ENCODE assay signal across 14 cellular contexts in the genomic region with DNA sequence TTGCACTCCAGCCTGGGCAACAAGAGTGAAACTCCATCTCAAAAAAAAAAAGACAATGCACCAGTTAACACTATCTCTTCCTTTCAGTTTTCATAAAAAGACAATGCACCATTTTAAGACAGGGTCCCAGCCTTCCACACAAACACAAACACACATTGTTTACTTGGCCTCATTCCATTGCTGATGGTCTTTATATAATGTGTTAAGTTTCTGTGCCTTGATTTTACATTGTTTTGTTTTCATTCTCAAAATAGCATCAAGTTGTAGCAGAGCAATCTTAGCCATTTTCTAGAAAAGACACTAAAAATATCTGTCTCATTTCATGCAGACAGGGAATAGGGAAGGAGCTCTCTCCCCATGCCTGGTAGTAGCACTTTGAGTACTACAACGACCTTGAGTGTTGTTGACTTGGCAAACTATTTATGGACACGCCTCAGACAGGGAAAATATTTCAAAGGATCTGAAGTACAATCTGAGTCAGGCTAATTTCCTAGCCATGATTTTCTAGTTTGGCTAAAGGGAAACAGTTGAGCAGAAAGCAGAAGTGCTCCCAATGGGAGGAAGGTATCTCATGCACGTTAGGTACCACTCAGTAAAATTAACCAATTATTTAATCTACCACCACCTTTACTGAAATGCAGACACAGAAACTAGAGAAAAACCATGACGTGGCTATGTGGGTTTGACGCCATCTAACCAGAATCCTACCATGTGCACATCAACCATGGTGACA.
DNase-seq lines count a peak whose midpoint lies in the region; ATAC-seq and FAIRE-seq lines count a peak whose summit lies in the region.
"Had no signal": no experiment of that assay in that cellular context is flagged by ENCODE, and none has a peak within 500 bp of the region (broad histone marks: within the 10 kb centered on the region; RNA-seq: fewer than 3 reads in every experiment).

No MANE protein-coding gene starts in this region.

- no peaks in the 10 kb centered on the region for H3K9me3 ChIP-seq in skeletal muscle tissue (ENCODE audit: control insufficient read depth in 3 of 3, low read length in 3 of 3)

- no peaks in the 10 kb centered on the region for H3K27me3 ChIP-seq in skeletal muscle tissue (ENCODE audit: control insufficient read depth in 3 of 3, insufficient read depth in 3 of 3, low read length in 3 of 3)

- H3K9ac ChIP-seq in skeletal muscle tissue (ENCODE audit: low read depth in 1 of 3, low read length in 3 of 3) = peak overlapping the region in 1 of 3 donors; percentile 40

- POLR2A ChIA-PET in T-cell (lab: Charles Lee) = no interaction called here

- H3K36me3 Mint-ChIP-seq in T-cell = peaks cover 47% of the 10 kb centered on the region
- peaks cover 15 to 23% (median 22%) of the 10 kb centered on the region in 3 donors for H3K36me3 Mint-ChIP-seq in immature natural killer cell

- ATAC-seq in T-cell (replicated peaks in 1 of 4) = no peak

- peaks cover 2 to 9% (median 7%) of the 10 kb centered on the region in 3 donors for H3K36me3 ChIP-seq in skeletal muscle tissue (ENCODE audit: control insufficient read depth in 3 of 3, insufficient read depth in 3 of 3, low read length in 3 of 3)

- H3K27ac Mint-ChIP-seq in T-cell (peak overlapping the region; percentile 11 to 35), immature natural killer cell (peak overlapping the region in 4 of 6 donors; percentile 5 to 57 (median 18))

- peaks cover 3 to 16% (median 11%) of the 10 kb centered on the region in 3 donors for H3K9me3 Mint-ChIP-seq in T-cell
- H3K9me3 Mint-ChIP-seq in immature natural killer cell = peaks cover 0 to 3% (median 0%) of the 10 kb centered on the region in 6 donors

- H3K4me1 ChIP-seq in skeletal muscle tissue (ENCODE audit: control insufficient read depth in 3 of 3, insufficient read depth in 3 of 3, low read length in 3 of 3) = peaks cover 6 to 9% (median 8%) of the 10 kb centered on the region in 3 donors

- CTCF ChIA-PET in T-cell (lab: Charles Lee) = interaction anchor here (0.7 to 3.1 kb wide), 5 partner anchors 8 to 223 kb away, joined by 3 to 12 read pairs (median 6); no protein-coding TSS in a partner anchor

- H3K4me3 Mint-ChIP-seq in T-cell = no peak overlapping the region
- H3K4me3 Mint-ChIP-seq in immature natural killer cell = no peak overlapping the region

- H3K4me1 Mint-ChIP-seq in T-cell (peaks cover 67 to 79% (median 70%) of the 10 kb centered on the region in 3 donors), immature natural killer cell (peaks cover 28 to 29% of the 10 kb centered on the region in 2 donors)

- DNase-seq in GM19239 (ENCODE audit: insufficient read length, low spot score) (no peak), T-cell (no peak), immature natural killer cell (no peak), NCI-H526 treated with DMSO at 0.1 percent for 48 hours (lab: John Stamatoyannopoulos, UW) (no peak), OCI-M1 (lab: John Stamatoyannopoulos, UW) (no peak), HuH-7 (ENCODE audit: low spot score) (no peak)
- DNase-seq: activated CD4-positive, alpha-beta T cell treated with anti-CD3 and anti-CD28 coated beads, Interleukin-2, amount 50 U/mL, for 4 hours; aorta; CD4-positive, alpha-beta memory T cell; NCI-H1436; NCI-H774; stimulated activated naive CD4-positive, alpha-beta T cell treated with Interleukin-2 at 50 U/mL for 16 hours had no signal

- no peaks in the 10 kb centered on the region for H3K27me3 Mint-ChIP-seq in T-cell
- peaks cover 0 to 2% (median 0%) of the 10 kb centered on the region in 3 donors for H3K27me3 Mint-ChIP-seq in immature natural killer cell (ENCODE audit: low read depth in 3 of 3)
- H3K27me3 Mint-ChIP-seq: CD4-positive, alpha-beta memory T cell had no signal

- no peak overlapping the region for H3K4me3 ChIP-seq in skeletal muscle tissue (ENCODE audit: low read length in 3 of 3)

- H3K27ac ChIP-seq in skeletal muscle tissue (ENCODE audit: low read depth, low read length) = peak overlapping the region; percentile 15

- FAIRE-seq in GM19239 (lab: Jason Lieb, UNC) = peak; percentile 52
- FAIRE-seq: G401.6 had no signal
